8 cellular contexts compared by ENCODE assay signal in the genomic region with DNA sequence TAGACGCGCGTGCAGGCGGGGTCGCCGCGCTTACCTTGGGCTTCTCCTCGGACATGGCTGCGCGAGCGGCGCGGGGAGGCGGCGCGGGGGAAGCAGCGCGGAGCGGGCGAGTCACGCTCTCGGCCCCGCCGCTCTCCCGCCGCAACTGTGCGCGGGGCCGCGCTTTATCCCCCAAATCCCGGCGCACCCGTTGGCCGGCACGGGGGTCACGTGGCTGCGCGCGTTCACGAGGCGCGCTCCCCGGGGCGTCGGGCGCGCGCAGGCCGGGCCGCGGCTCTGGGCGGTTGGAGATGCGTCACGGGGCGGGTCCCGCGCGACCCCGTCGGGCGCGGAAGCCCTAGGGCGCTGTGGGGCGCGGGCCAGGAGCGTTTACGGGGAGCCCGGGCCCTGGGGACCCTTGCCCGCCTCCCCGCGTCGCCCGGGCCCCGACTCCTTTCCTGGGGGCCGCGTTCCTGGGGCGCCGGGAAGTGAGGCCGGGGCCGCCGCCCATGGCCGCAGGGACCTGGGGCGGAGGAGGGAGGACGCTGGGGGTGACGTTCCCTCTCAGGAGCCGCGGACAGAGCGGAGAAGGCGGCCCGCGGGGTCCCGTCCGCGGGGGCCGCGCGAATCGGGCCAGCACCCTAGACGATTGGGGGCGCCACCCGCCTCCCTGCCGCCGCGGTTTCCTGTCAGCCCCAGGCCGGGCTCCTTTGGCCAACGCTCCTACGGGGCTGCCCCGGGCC. TPM values are rescaled to one million over a fixed set of nuclear protein-coding genes. Genes with fewer than 3 reads are reported as not detected.
DNase-seq lines count a peak whose midpoint lies in the region; ATAC-seq and TF ChIP-seq lines count a peak whose summit lies in the region.

A gene (minus strand): TSS at position 149 of the 722 bp plus-strand sequence. CDS start 94 bp downstream, at position 55.

- DNase-seq in T-helper 1 cell (peak; percentile 72 to 85 (median 74)), adipocyte (ENCODE audit: low read depth) (peak; percentile 89), heart left ventricle (peak; percentile 80 to 93 (median 85)), posterior cingulate gyrus (peak; percentile 58 to 97 (median 78)), transverse colon (peak; percentile 90)

- H3K4me3 ChIP-seq in adipocyte (ENCODE audit: low read length) (peak within 1 kb of the TSS; percentile 89), heart left ventricle (peak within 1 kb of the TSS; percentile 72 to 97 (median 88)), transverse colon (peak within 1 kb of the TSS; percentile 65 to 81 (median 80))

- peak within 1 kb of the TSS; percentile 91 for H3K9ac ChIP-seq in ES-I3 (ENCODE audit: low read depth, low read length)
- H3K9ac ChIP-seq in adipocyte (ENCODE audit: low read length): peak within 1 kb of the TSS; percentile 87

- ATAC-seq in GM21619 (IDR thresholded peaks at IDR 0.05; ENCODE audit: unreplicated experiment): peak; percentile 53
- ATAC-seq in heart left ventricle: peak; percentile 18 to 77 (median 68)

- H3K27ac ChIP-seq in KOPT-K1 (ENCODE audit: low read depth, low read length, poor library complexity, severe bottlenecking): peak within 1 kb of the TSS; percentile 87
- peak within 1 kb of the TSS; percentile 85 to 99 (median 96) for H3K27ac ChIP-seq in heart left ventricle
- H3K27ac ChIP-seq in transverse colon: peak within 1 kb of the TSS; percentile 81 to 94 (median 92)

- H3K36me3 ChIP-seq in ES-I3 (ENCODE audit: insufficient read depth, low read length) (no peaks in the 10 kb centered on the region), KOPT-K1 (ENCODE audit: insufficient read depth, low read length) (peaks cover 10% of the 10 kb centered on the region; the same call in 1 of the 2 replicates), adipocyte (ENCODE audit: control insufficient read depth, insufficient read depth, low read length, severe bottlenecking) (no peaks in the 10 kb centered on the region), heart left ventricle (peaks cover 0 to 12% (median 7%) of the 10 kb centered on the region in 9 donors), transverse colon (no peaks in the 10 kb centered on the region)

- peak in 3 of 12 donors; percentile 8 to 36 (median 17) for TF ChIP-seq CTCF in heart left ventricle (IDR thresholded peaks at IDR 0.05)
- TF ChIP-seq CTCF in transverse colon (IDR thresholded peaks at IDR 0.05): peak in 1 of 5 experiments; percentile 6

- H3K9me3 ChIP-seq in ES-I3 (ENCODE audit: control insufficient read depth, insufficient read depth, low read length): peaks cover 13% of the 10 kb centered on the region
- H3K9me3 ChIP-seq in KOPT-K1 (ENCODE audit: insufficient read depth, low read length, poor library complexity, severe bottlenecking): peaks cover 15% of the 10 kb centered on the region
- peaks cover 25% of the 10 kb centered on the region for H3K9me3 ChIP-seq in adipocyte (ENCODE audit: control insufficient read depth, low read length)
- peaks cover 0 to 38% (median 11%) of the 10 kb centered on the region in 12 donors for H3K9me3 ChIP-seq in heart left ventricle
- H3K9me3 ChIP-seq in transverse colon: peaks cover 10 to 14% of the 10 kb centered on the region in 2 donors

- no peak for TF ChIP-seq EP300 in transverse colon (IDR thresholded peaks at IDR 0.05; ENCODE audit: low read depth)

- no peaks in the 10 kb centered on the region for H3K27me3 ChIP-seq in adipocyte (replicated peaks; ENCODE audit: control insufficient read depth, insufficient read depth, low read length)
- no peaks in the 10 kb centered on the region for H3K27me3 ChIP-seq in heart left ventricle
- no peaks in the 10 kb centered on the region for H3K27me3 ChIP-seq in transverse colon

- H3K4me1 ChIP-seq in ES-I3 (ENCODE audit: insufficient read depth, low read length): peaks cover 7% of the 10 kb centered on the region; the same call in 1 of the 2 replicates
- peaks cover 32% of the 10 kb centered on the region for H3K4me1 ChIP-seq in adipocyte (ENCODE audit: control insufficient read depth, insufficient read depth, low read length)
- peaks cover 0 to 39% (median 24%) of the 10 kb centered on the region in 12 donors for H3K4me1 ChIP-seq in heart left ventricle
- H3K4me1 ChIP-seq in transverse colon: peaks cover 6 to 28% (median 16%) of the 10 kb centered on the region in 4 donors

- intact Hi-C loops in heart left ventricle (cut with DNase I) (loop anchor here in 8 of 10 donors (2.0 to 10.0 kb wide), 8 partner anchors 25 to 317 kb away; a partner anchor contains a TSS), posterior cingulate gyrus (cut with DNase I) (loop anchor here (2.0 to 10.0 kb wide), 3 partner anchors 17 to 257 kb away; a partner anchor contains a TSS), transverse colon (cut with DNase I; ENCODE audit: low total_unique reads) (loop anchor here (10.0 kb wide), 1 partner anchor 57 kb away; a partner anchor contains a TSS)

- 0 to 1% (median 0%) methylated on average over 41 to 108 of the region's 108 CpGs; no CpG with 5 or more reads in 1 of the 4 donors for WGBS in heart left ventricle, 4 donors
- 2% methylated on average over 48 of the region's 108 CpGs; no CpG with 5 or more reads in 1 of the 2 donors for WGBS in transverse colon (ENCODE audit: low coverage in 1 of 2), 2 donors

- peak; percentile 87 to 97 for TF ChIP-seq POLR2A in heart left ventricle (IDR thresholded peaks at IDR 0.05)
- peak; percentile 80 for TF ChIP-seq POLR2A in transverse colon (IDR thresholded peaks at IDR 0.05)

- in situ Hi-C loops in transverse colon (cut with MboI; ENCODE audit: low pct_ligation_motif_present in 1 of 4, low pct_unique_long_range_greater_than_20kb in 1 of 4, low sequenced_read_pairs in 3 of 4): loop anchor here in 1 of 4 donors (25.0 kb wide), 1 partner anchor 119 kb away; a partner anchor contains a TSS

RNA-seq across cellular contexts. Expression of the gene that starts here (rescaled TPM):
- total RNA-seq in heart left ventricle (10 to 100 TPM; 68.2 to 83.0 (median 78.1) TPM), transverse colon (10 to 100 TPM; 18.3 to 56.7 (median 38.1) TPM)
- 100 to 1,000 TPM in 1 of 2 donors, 10 to 100 TPM in 1; 22.0 to 108 TPM for polyA plus RNA-seq in heart left ventricle

Comparison
In these comparisons a context has a peak if more than half of its experiments do, and no peak if none do; other contexts are left out.
1. Peak in every context shown above with its lines: DNase-seq, ATAC-seq, H3K4me3 ChIP-seq and H3K27ac ChIP-seq.